Comparison of ENCODE assay signal across 19 cellular contexts in the genomic region with DNA sequence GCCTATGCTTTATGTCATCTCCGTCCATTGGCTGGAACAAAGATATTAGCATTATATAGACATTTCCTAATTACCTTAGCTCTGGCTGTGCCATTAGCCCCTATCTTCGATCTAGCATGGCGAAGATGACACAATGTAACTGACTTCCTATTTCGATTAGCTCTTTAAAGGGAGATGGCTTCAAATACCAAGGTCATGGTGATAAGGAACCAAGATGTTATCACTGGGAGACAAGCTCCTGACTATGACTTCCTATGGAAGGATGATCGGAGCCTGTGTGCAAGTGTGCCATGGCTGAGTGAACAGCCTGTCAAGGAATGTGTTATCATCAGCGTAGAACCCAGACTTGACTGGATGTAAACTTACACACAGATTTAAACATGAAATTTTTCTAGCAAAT.
"Had no signal": no experiment of that assay in that cellular context is flagged by ENCODE, and none has a peak within 500 bp of the region (broad histone marks: within the 10 kb centered on the region; RNA-seq: fewer than 3 reads in every experiment).

No MANE protein-coding gene starts in this region.

- H3K27me3 ChIP-seq: MG63, SJCRH30 had no signal

- DNase-seq: Karpas-422, KG1, MG63, NCI-H1092, NCI-H1105 treated with DMSO at 0.1 percent for 48 hours, NCI-H1417 treated with DMSO at 0.1 percent for 48 hours, NCI-H146, NCI-H1694 treated with DMSO at 0.1 percent for 48 hours, NCI-H1930, NCI-H2081, NCI-H2107, NCI-H2227 treated with DMSO at 0.1 percent for 48 hours, NCI-H524, NCI-H526 treated with DMSO at 0.1 percent for 48 hours, NCI-H748 treated with DMSO at 0.1 percent for 48 hours, SHP77, SJCRH30 had no signal

- H3K4me3 ChIP-seq: MG63, SJCRH30, SK-N-MC had no signal

- H3K27ac ChIP-seq: RWPE1, SJCRH30, SK-N-MC had no signal

- H3K36me3 ChIP-seq: MG63, SJCRH30 had no signal

- H3K9me3 ChIP-seq: MG63, SJCRH30 had no signal
